In the genomic region with DNA sequence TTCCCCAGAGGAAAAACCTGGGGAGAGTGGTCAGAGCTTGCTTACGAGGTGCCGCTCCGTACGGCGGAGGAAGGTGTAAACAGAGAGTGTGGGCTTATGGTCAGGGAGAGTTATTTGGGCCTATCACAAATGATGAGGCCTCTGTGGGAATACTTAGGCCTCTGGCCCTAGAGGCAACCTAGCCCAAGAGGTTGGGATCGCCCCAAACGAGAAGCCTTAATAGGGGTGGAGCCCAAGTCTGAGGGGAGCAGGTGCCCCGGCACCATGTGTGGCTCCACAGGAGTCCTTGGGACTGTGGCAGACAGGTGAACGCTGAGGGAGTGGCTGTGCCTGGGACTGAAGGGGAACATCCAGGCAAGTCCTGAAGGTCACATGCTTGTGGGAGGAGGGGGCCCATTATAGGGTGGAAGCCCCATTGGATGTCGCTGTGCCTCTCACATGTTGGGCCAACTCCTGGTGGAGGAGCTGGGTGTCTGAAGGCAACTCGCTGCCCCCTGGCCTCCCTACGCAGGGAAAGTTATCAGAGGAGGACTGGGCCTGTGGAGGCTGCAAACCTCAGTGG, we compare ENCODE assay signal across 1 cellular context.
TF ChIP-seq lines count a peak whose summit lies in the region.

No MANE protein-coding gene starts in this region.

TF ChIP-seq in GM23338, 12 proteins besides CTCF, POLR2A, EP300 and RAD21 (continued from another document):
- TF ChIP-seq, protein P1, sequence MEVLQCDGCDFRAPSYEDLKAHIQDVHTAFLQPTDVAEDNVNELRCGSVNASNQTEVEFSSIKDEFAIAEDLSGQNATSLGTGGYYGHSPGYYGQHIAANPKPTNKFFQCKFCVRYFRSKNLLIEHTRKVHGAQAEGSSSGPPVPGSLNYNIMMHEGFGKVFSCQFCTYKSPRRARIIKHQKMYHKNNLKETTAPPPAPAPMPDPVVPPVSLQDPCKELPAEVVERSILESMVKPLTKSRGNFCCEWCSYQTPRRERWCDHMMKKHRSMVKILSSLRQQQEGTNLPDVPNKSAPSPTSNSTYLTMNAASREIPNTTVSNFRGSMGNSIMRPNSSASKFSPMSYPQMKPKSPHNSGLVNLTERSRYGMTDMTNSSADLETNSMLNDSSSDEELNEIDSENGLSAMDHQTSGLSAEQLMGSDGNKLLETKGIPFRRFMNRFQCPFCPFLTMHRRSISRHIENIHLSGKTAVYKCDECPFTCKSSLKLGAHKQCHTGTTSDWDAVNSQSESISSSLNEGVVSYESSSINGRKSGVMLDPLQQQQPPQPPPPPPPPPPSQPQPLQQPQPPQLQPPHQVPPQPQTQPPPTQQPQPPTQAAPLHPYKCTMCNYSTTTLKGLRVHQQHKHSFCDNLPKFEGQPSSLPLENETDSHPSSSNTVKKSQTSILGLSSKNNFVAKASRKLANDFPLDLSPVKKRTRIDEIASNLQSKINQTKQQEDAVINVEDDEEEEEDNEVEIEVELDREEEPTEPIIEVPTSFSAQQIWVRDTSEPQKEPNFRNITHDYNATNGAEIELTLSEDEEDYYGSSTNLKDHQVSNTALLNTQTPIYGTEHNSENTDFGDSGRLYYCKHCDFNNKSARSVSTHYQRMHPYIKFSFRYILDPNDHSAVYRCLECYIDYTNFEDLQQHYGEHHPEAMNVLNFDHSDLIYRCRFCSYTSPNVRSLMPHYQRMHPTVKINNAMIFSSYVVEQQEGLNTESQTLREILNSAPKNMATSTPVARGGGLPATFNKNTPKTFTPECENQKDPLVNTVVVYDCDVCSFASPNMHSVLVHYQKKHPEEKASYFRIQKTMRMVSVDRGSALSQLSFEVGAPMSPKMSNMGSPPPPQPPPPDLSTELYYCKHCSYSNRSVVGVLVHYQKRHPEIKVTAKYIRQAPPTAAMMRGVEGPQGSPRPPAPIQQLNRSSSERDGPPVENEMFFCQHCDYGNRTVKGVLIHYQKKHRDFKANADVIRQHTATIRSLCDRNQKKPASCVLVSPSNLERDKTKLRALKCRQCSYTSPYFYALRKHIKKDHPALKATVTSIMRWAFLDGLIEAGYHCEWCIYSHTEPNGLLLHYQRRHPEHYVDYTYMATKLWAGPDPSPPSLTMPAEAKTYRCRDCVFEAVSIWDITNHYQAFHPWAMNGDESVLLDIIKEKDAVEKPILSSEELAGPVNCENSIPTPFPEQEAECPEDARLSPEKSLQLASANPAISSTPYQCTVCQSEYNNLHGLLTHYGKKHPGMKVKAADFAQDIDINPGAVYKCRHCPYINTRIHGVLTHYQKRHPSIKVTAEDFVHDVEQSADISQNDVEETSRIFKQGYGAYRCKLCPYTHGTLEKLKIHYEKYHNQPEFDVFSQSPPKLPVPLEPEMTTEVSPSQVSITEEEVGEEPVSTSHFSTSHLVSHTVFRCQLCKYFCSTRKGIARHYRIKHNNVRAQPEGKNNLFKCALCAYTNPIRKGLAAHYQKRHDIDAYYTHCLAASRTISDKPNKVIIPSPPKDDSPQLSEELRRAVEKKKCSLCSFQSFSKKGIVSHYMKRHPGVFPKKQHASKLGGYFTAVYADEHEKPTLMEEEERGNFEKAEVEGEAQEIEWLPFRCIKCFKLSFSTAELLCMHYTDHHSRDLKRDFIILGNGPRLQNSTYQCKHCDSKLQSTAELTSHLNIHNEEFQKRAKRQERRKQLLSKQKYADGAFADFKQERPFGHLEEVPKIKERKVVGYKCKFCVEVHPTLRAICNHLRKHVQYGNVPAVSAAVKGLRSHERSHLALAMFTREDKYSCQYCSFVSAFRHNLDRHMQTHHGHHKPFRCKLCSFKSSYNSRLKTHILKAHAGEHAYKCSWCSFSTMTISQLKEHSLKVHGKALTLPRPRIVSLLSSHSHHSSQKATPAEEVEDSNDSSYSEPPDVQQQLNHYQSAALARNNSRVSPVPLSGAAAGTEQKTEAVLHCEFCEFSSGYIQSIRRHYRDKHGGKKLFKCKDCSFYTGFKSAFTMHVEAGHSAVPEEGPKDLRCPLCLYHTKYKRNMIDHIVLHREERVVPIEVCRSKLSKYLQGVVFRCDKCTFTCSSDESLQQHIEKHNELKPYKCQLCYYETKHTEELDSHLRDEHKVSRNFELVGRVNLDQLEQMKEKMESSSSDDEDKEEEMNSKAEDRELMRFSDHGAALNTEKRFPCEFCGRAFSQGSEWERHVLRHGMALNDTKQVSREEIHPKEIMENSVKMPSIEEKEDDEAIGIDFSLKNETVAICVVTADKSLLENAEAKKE (CRISPR knock-in tag; IDR thresholded peaks at IDR 0.05), result no peak
- TF ChIP-seq JUNB (IDR thresholded peaks at IDR 0.05; ENCODE audit: unreplicated experiment), result no peak
- TF ChIP-seq POLR2AphosphoS5 (IDR thresholded peaks at IDR 0.05; ENCODE audit: low read depth), result no peak
- TF ChIP-seq EZH2phosphoT487 (IDR thresholded peaks at IDR 0.05; ENCODE audit: unreplicated experiment), result no peak
- TF ChIP-seq CREB1 (CRISPR knock-in tag; IDR thresholded peaks at IDR 0.05; ENCODE audit: low read depth), result no peak
- TF ChIP-seq, protein P2, sequence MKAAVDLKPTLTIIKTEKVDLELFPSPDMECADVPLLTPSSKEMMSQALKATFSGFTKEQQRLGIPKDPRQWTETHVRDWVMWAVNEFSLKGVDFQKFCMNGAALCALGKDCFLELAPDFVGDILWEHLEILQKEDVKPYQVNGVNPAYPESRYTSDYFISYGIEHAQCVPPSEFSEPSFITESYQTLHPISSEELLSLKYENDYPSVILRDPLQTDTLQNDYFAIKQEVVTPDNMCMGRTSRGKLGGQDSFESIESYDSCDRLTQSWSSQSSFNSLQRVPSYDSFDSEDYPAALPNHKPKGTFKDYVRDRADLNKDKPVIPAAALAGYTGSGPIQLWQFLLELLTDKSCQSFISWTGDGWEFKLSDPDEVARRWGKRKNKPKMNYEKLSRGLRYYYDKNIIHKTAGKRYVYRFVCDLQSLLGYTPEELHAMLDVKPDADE (IDR thresholded peaks at IDR 0.05), result no peak
- no peak for TF ChIP-seq STAT1 (IDR thresholded peaks at IDR 0.05; ENCODE audit: unreplicated experiment)
- no peak for TF ChIP-seq EZH2 (IDR thresholded peaks at IDR 0.05; ENCODE audit: low read depth, unreplicated experiment)
- TF ChIP-seq, protein P3, sequence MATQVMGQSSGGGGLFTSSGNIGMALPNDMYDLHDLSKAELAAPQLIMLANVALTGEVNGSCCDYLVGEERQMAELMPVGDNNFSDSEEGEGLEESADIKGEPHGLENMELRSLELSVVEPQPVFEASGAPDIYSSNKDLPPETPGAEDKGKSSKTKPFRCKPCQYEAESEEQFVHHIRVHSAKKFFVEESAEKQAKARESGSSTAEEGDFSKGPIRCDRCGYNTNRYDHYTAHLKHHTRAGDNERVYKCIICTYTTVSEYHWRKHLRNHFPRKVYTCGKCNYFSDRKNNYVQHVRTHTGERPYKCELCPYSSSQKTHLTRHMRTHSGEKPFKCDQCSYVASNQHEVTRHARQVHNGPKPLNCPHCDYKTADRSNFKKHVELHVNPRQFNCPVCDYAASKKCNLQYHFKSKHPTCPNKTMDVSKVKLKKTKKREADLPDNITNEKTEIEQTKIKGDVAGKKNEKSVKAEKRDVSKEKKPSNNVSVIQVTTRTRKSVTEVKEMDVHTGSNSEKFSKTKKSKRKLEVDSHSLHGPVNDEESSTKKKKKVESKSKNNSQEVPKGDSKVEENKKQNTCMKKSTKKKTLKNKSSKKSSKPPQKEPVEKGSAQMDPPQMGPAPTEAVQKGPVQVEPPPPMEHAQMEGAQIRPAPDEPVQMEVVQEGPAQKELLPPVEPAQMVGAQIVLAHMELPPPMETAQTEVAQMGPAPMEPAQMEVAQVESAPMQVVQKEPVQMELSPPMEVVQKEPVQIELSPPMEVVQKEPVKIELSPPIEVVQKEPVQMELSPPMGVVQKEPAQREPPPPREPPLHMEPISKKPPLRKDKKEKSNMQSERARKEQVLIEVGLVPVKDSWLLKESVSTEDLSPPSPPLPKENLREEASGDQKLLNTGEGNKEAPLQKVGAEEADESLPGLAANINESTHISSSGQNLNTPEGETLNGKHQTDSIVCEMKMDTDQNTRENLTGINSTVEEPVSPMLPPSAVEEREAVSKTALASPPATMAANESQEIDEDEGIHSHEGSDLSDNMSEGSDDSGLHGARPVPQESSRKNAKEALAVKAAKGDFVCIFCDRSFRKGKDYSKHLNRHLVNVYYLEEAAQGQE (IDR thresholded peaks at IDR 0.05; ENCODE audit: unreplicated experiment), result no peak
TF ChIP-seq in GM23338: peak in this region for 0.
